Comparison of ENCODE assay signal across 3 cellular contexts in genomic region chr10:4119107-4119506, GRCh38.
"Had no signal": no experiment of that assay in that cellular context is flagged by ENCODE, and none has a peak within 500 bp of the region (broad histone marks: within the 10 kb centered on the region; RNA-seq: fewer than 3 reads in every experiment).

No MANE protein-coding gene starts in this region.

- H3K4me3 ChIP-seq: GM12878 had no signal

- DNase-seq: GDM1, GF-D8 had no signal

- ATAC-seq: GM12878 had no signal
